In genomic region chr1:156500847-156501686, GRCh38 we compare ENCODE assay signal across 1 cellular context.
TF ChIP-seq lines count a peak whose summit lies in the region.

No MANE protein-coding gene starts in this region.

TF ChIP-seq in HepG2, 621 proteins besides CTCF, POLR2A, EP300 and RAD21 (continued from another document and continues in another):
- TF ChIP-seq ZSCAN21 (CRISPR knock-in tag; IDR thresholded peaks at IDR 0.05; ENCODE audit: borderline replicate concordance) (peak; percentile 80; the same call in 1 of the 2 replicates), MXI1 (IDR thresholded peaks at IDR 0.05; ENCODE audit: borderline replicate concordance, low read depth, low read length) (peak; percentile 49; the same call in 1 of the 3 replicates), CBX2 (IDR thresholded peaks at IDR 0.05; ENCODE audit: low read depth, low read length) (no peak), CBX2 (CRISPR knock-in tag; IDR thresholded peaks at IDR 0.05; ENCODE audit: low read depth) (no peak), STAT6 (CRISPR knock-in tag; IDR thresholded peaks at IDR 0.05; ENCODE audit: borderline replicate concordance) (no peak), TFE3 (CRISPR knock-in tag; IDR thresholded peaks at IDR 0.05) (peak; percentile 33; the same call in 1 of the 2 replicates), TEAD3 (CRISPR knock-in tag; optimal IDR thresholded peaks at IDR 0.05; ENCODE audit: borderline replicate concordance) (peak; percentile 27), ZNF563 (CRISPR knock-in tag; IDR thresholded peaks at IDR 0.05) (peak; percentile 57; the same call in 1 of the 2 replicates), ZNF230 (CRISPR knock-in tag; IDR thresholded peaks at IDR 0.05) (no peak), ZMYM2 (CRISPR knock-in tag; IDR thresholded peaks at IDR 0.05) (no peak), DPF2 (CRISPR knock-in tag; IDR thresholded peaks at IDR 0.05; ENCODE audit: borderline replicate concordance, low read depth) (no peak), ZNF446 (CRISPR knock-in tag; IDR thresholded peaks at IDR 0.05) (0 out of 2 replicates have a peak, but pooled peaks have one; percentile 40), ARNTL (CRISPR knock-in tag; IDR thresholded peaks at IDR 0.05) (peak; percentile 64), PHF8 (CRISPR knock-in tag; IDR thresholded peaks at IDR 0.05) (0 out of 2 replicates have a peak, but pooled peaks have one; percentile 72), HNRNPH1 (optimal IDR thresholded peaks at IDR 0.05; ENCODE audit: low read depth, low read length) (no peak), KLF12 (CRISPR knock-in tag; IDR thresholded peaks at IDR 0.05; ENCODE audit: borderline replicate concordance) (no peak), ZMYM3 (CRISPR knock-in tag; IDR thresholded peaks at IDR 0.05) (no peak; the same call in 1 of the 2 replicates), SMARCE1 (IDR thresholded peaks at IDR 0.05; ENCODE audit: borderline replicate concordance) (no peak), SRY (CRISPR knock-in tag; IDR thresholded peaks at IDR 0.05) (no peak), ARID5B (CRISPR knock-in tag; IDR thresholded peaks at IDR 0.05) (peak; percentile 45; the same call in 1 of the 2 replicates), KLF6 (CRISPR knock-in tag; IDR thresholded peaks at IDR 0.05) (peak; percentile 76; the same call in 1 of the 2 replicates), ZBTB38 (CRISPR knock-in tag; IDR thresholded peaks at IDR 0.05) (no peak), PCBP2 (optimal IDR thresholded peaks at IDR 0.05; ENCODE audit: low read depth, low read length, poor library complexity, severe bottlenecking) (no peak), SNAI1 (CRISPR knock-in tag; IDR thresholded peaks at IDR 0.05; ENCODE audit: borderline replicate concordance) (no peak), ZNF766 (CRISPR knock-in tag; IDR thresholded peaks at IDR 0.05; ENCODE audit: borderline replicate concordance) (peak; percentile 18; the same call in 1 of the 2 replicates), FOXO1 (CRISPR knock-in tag; IDR thresholded peaks at IDR 0.05) (no peak; the same call in none of the 2 replicates), ZNF280D (CRISPR knock-in tag; IDR thresholded peaks at IDR 0.05) (no peak), ZNF333 (CRISPR knock-in tag; IDR thresholded peaks at IDR 0.05; ENCODE audit: borderline replicate concordance) (no peak), ZFAT (CRISPR knock-in tag; conservative IDR thresholded peaks at IDR 0.05) (no peak), ZNF275 (CRISPR knock-in tag; IDR thresholded peaks at IDR 0.05; ENCODE audit: borderline replicate concordance) (no peak), HOXA3 (CRISPR knock-in tag; IDR thresholded peaks at IDR 0.05) (peak; percentile 71), RNF219 (CRISPR knock-in tag; IDR thresholded peaks at IDR 0.05) (no peak), RNF2 (conservative IDR thresholded peaks at IDR 0.05; ENCODE audit: low read depth) (peak; percentile 97), E2F1 (CRISPR knock-in tag; IDR thresholded peaks at IDR 0.05) (no peak), RXRB (CRISPR knock-in tag; IDR thresholded peaks at IDR 0.05; ENCODE audit: borderline replicate concordance) (no peak; the same call in 1 of the 2 replicates), TMF1 (CRISPR knock-in tag; IDR thresholded peaks at IDR 0.05; ENCODE audit: low read depth) (peak; percentile 35; the same call in 1 of the 2 replicates), ZNF740 (CRISPR knock-in tag; IDR thresholded peaks at IDR 0.05) (peak; percentile 63; the same call in 1 of the 2 replicates), REL (CRISPR knock-in tag; conservative IDR thresholded peaks at IDR 0.05) (0 out of 2 replicates have a peak, but pooled peaks have one; percentile 55), NFE2L2 (IDR thresholded peaks at IDR 0.05; ENCODE audit: low read length) (no peak), CHD4 (IDR thresholded peaks at IDR 0.05; ENCODE audit: borderline replicate concordance, low read length) (no peak; the same call in 1 of the 2 replicates), TOE1 (CRISPR knock-in tag; IDR thresholded peaks at IDR 0.05) (no peak), MTF1 (CRISPR knock-in tag; IDR thresholded peaks at IDR 0.05) (0 out of 2 replicates have a peak, but pooled peaks have one; percentile 8), ZNF556 (CRISPR knock-in tag; IDR thresholded peaks at IDR 0.05; ENCODE audit: borderline replicate concordance) (no peak), ZBTB26 (CRISPR knock-in tag; IDR thresholded peaks at IDR 0.05; ENCODE audit: borderline replicate concordance) (0 out of 2 replicates have a peak, but pooled peaks have one; percentile 24), ZNF674 (CRISPR knock-in tag; IDR thresholded peaks at IDR 0.05; ENCODE audit: low read depth) (0 out of 2 replicates have a peak, but pooled peaks have one; percentile 29), ZNF589 (CRISPR knock-in tag; conservative IDR thresholded peaks at IDR 0.05) (no peak)
